ENCODE assay signal across 1 cellular context in the genomic region with DNA sequence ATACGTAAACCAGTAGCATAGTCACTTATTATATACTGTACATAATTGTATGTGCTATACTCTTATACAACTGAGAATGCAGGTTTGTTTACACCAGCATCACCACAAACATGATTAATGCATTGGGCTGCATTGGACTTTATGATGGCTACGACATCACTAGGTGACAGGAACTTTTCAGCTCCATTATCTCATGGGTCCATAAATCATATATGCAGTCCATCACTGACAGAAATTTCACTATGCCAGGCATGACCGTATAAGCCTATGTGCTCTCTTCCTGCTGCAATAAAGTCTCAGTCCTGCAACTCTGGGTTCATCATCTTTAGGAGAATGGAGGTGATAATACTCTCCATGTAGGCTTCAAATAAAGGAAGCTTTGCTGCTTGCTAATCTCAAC.
TF ChIP-seq lines count a peak whose summit lies in the region.

No MANE protein-coding gene starts in this region.

TF ChIP-seq in K562, 482 proteins besides CTCF, POLR2A, EP300 and RAD21 (continued from another document):
- TF ChIP-seq, protein P1, sequence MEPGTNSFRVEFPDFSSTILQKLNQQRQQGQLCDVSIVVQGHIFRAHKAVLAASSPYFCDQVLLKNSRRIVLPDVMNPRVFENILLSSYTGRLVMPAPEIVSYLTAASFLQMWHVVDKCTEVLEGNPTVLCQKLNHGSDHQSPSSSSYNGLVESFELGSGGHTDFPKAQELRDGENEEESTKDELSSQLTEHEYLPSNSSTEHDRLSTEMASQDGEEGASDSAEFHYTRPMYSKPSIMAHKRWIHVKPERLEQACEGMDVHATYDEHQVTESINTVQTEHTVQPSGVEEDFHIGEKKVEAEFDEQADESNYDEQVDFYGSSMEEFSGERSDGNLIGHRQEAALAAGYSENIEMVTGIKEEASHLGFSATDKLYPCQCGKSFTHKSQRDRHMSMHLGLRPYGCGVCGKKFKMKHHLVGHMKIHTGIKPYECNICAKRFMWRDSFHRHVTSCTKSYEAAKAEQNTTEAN (CRISPR knock-in tag; IDR thresholded peaks at IDR 0.05): no peak
- TF ChIP-seq CHCHD3 (CRISPR knock-in tag; IDR thresholded peaks at IDR 0.05) (no peak), KLF6 (CRISPR knock-in tag; IDR thresholded peaks at IDR 0.05; ENCODE audit: borderline replicate concordance) (no peak), RBM17 (IDR thresholded peaks at IDR 0.05; ENCODE audit: borderline replicate concordance, low read depth, low read length) (no peak), SREBF1 (IDR thresholded peaks at IDR 0.05; ENCODE audit: borderline replicate concordance, low read depth, low read length) (no peak), ZNF316 (IDR thresholded peaks at IDR 0.05) (no peak), PHF21A (IDR thresholded peaks at IDR 0.05; ENCODE audit: borderline replicate concordance, low read depth) (no peak), NR1H2 (CRISPR knock-in tag; IDR thresholded peaks at IDR 0.05) (no peak), HNRNPK (IDR thresholded peaks at IDR 0.05; ENCODE audit: low read depth, low read length, poor library complexity, severe bottlenecking) (no peak), TFAM (CRISPR knock-in tag; conservative IDR thresholded peaks at IDR 0.05) (no peak)
